Comparison of ENCODE assay signal across 27 cellular contexts in the genomic region with DNA sequence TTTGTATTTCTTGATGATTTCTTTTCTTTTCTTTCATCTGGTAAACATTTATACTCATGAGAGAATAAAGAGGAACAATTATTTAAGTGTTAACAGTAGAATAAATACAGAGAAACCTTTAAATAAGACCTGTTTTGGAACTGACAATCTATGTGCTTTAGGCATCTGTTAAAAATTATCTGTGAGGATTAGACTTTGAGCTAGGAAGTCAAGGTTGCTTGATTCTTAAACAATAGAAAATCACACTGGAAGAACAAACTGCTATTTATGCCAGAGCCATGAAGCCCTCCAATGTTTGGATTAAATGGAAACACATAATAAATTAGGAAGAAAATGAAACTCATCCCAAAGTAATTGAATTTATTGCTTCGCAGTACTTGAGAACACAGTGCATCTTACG.
"Had no signal": no experiment of that assay in that cellular context is flagged by ENCODE, and none has a peak within 500 bp of the region (broad histone marks: within the 10 kb centered on the region; RNA-seq: fewer than 3 reads in every experiment).

No MANE protein-coding gene starts in this region.

- H3K27ac Mint-ChIP-seq: activated CD4-positive, alpha-beta memory T cell treated with anti-CD3 and anti-CD28 coated beads, Interleukin-2, amount 10 ng/mL, durations not matched to agents 7 days and 5 days; activated CD4-positive, alpha-beta T cell treated with anti-CD3 and anti-CD28 coated beads for 36 hours; activated CD4-positive, alpha-beta T cell treated with anti-CD3 and anti-CD28 coated beads, Interleukin-2, amount 10 ng/mL, durations not matched to agents 7 days and 5 days; activated naive CD4-positive, alpha-beta T cell treated with anti-CD3 and anti-CD28 coated beads, Interleukin-2, amount 10 ng/mL, durations not matched to agents 7 days and 5 days; activated naive CD4-positive, alpha-beta T cell treated with anti-CD3 and anti-CD28 coated beads, Interleukin-2, amount 50 U/mL, for 72 hours; activated naive CD8-positive, alpha-beta T cell treated with anti-CD3 and anti-CD28 coated beads, Interleukin-2, amount 10 ng/mL, durations not matched to agents 7 days and 5 days; activated T-cell treated with anti-CD3 and anti-CD28 coated beads, Interleukin-2, amount 50 U/mL, for 24 hours; activated T-cell treated with anti-CD3 and anti-CD28 coated beads, Interleukin-2, amount 50 U/mL, for 72 hours; dendritic cell treated with granulocyte-macrophage colony-stimulating factor and Interleukin-4, amounts not matched to agents 40 ng/mL and 50 ng/mL, for 4 days had no signal

- H3K36me3 ChIP-seq: brain microvascular endothelial cell, esophagus squamous epithelium, gastroesophageal sphincter had no signal

- H3K4me1 Mint-ChIP-seq: activated CD4-positive, alpha-beta memory T cell treated with anti-CD3 and anti-CD28 coated beads, Interleukin-2, amount 10 ng/mL, durations not matched to agents 7 days and 5 days; activated CD4-positive, alpha-beta T cell treated with anti-CD3 and anti-CD28 coated beads for 36 hours; activated CD4-positive, alpha-beta T cell treated with anti-CD3 and anti-CD28 coated beads, Interleukin-2, amount 10 ng/mL, durations not matched to agents 7 days and 5 days; activated naive CD4-positive, alpha-beta T cell treated with anti-CD3 and anti-CD28 coated beads, Interleukin-2, amount 10 ng/mL, durations not matched to agents 7 days and 5 days; activated naive CD8-positive, alpha-beta T cell treated with anti-CD3 and anti-CD28 coated beads, Interleukin-2, amount 10 ng/mL, durations not matched to agents 7 days and 5 days; central memory CD8-positive, alpha-beta T cell had no signal

- H3K9me3 ChIP-seq: esophagus squamous epithelium, gastroesophageal sphincter had no signal

- DNase-seq: activated CD4-positive, alpha-beta memory T cell treated with anti-CD3 and anti-CD28 coated beads, Interleukin-2, amount 10 ng/mL, durations not matched to agents 7 days and 5 days; activated CD4-positive, alpha-beta T cell treated with anti-CD3 and anti-CD28 coated beads for 36 hours; activated CD4-positive, alpha-beta T cell treated with anti-CD3 and anti-CD28 coated beads, Interleukin-2, amount 10 ng/mL, durations not matched to agents 7 days and 5 days; activated CD4-positive, alpha-beta T cell treated with anti-CD3 and anti-CD28 coated beads, Interleukin-2, amount 50 U/mL, for 4 hours; activated CD4-positive, CD25-positive, alpha-beta regulatory T cell; activated CD4-positive, CD25-positive, alpha-beta regulatory T cell treated with anti-CD3 and anti-CD28 coated beads, Interleukin-2, amount 50 U/mL, for 72 hours; activated CD8-positive, alpha-beta memory T cell treated with anti-CD3 and anti-CD28 coated beads, Interleukin-2, amount 50 U/mL, for 48 hours; activated gamma-delta T cell; activated naive CD4-positive, alpha-beta T cell; activated naive CD4-positive, alpha-beta T cell treated with anti-CD3 and anti-CD28 coated beads, Interleukin-2, amount 10 ng/mL, durations not matched to agents 7 days and 5 days; activated naive CD8-positive, alpha-beta T cell treated with anti-CD3 and anti-CD28 coated beads, Interleukin-2, amount 10 ng/mL, durations not matched to agents 7 days and 5 days; activated T-cell treated with anti-CD3 and anti-CD28 coated beads for 4 hours; activated T-cell treated with anti-CD3 and anti-CD28 coated beads, Interleukin-2, amount 50 U/mL, for 24 hours; activated T-cell treated with anti-CD3 and anti-CD28 coated beads, Interleukin-2, amount 50 U/mL, for 72 hours; amniotic stem cell; anterior cingulate cortex; brain microvascular endothelial cell; dorsolateral prefrontal cortex; effector memory CD4-positive, alpha-beta T cell; esophagus squamous epithelium; foreskin melanocyte; T-helper 2 cell had no signal

- H3K27me3 Mint-ChIP-seq: activated CD4-positive, alpha-beta memory T cell treated with anti-CD3 and anti-CD28 coated beads, Interleukin-2, amount 10 ng/mL, durations not matched to agents 7 days and 5 days; activated CD4-positive, alpha-beta T cell treated with anti-CD3 and anti-CD28 coated beads, Interleukin-2, amount 10 ng/mL, durations not matched to agents 7 days and 5 days; activated naive CD4-positive, alpha-beta T cell treated with anti-CD3 and anti-CD28 coated beads, Interleukin-2, amount 10 ng/mL, durations not matched to agents 7 days and 5 days; activated naive CD8-positive, alpha-beta T cell treated with anti-CD3 and anti-CD28 coated beads, Interleukin-2, amount 10 ng/mL, durations not matched to agents 7 days and 5 days; activated T-cell treated with anti-CD3 and anti-CD28 coated beads, Interleukin-2, amount 50 U/mL, for 24 hours; central memory CD8-positive, alpha-beta T cell; dendritic cell treated with granulocyte-macrophage colony-stimulating factor and Interleukin-4, amounts not matched to agents 40 ng/mL and 50 ng/mL, for 4 days had no signal

- H3K4me1 ChIP-seq: esophagus squamous epithelium, gastroesophageal sphincter had no signal

- H3K4me3 ChIP-seq: coronary artery, dorsolateral prefrontal cortex, esophagus squamous epithelium, gastroesophageal sphincter had no signal

- H3K4me3 Mint-ChIP-seq: activated CD4-positive, alpha-beta memory T cell treated with anti-CD3 and anti-CD28 coated beads, Interleukin-2, amount 10 ng/mL, durations not matched to agents 7 days and 5 days; activated CD4-positive, alpha-beta T cell treated with anti-CD3 and anti-CD28 coated beads for 36 hours; activated CD4-positive, alpha-beta T cell treated with anti-CD3 and anti-CD28 coated beads, Interleukin-2, amount 10 ng/mL, durations not matched to agents 7 days and 5 days; activated naive CD4-positive, alpha-beta T cell treated with anti-CD3 and anti-CD28 coated beads, Interleukin-2, amount 10 ng/mL, durations not matched to agents 7 days and 5 days; activated naive CD8-positive, alpha-beta T cell treated with anti-CD3 and anti-CD28 coated beads, Interleukin-2, amount 10 ng/mL, durations not matched to agents 7 days and 5 days; activated T-cell treated with anti-CD3 and anti-CD28 coated beads, Interleukin-2, amount 50 U/mL, for 24 hours; activated T-cell treated with anti-CD3 and anti-CD28 coated beads, Interleukin-2, amount 50 U/mL, for 72 hours; central memory CD8-positive, alpha-beta T cell; dendritic cell treated with granulocyte-macrophage colony-stimulating factor and Interleukin-4, amounts not matched to agents 40 ng/mL and 50 ng/mL, for 4 days had no signal

- H3K27me3 ChIP-seq: brain microvascular endothelial cell, esophagus squamous epithelium, gastroesophageal sphincter had no signal

- H3K9me3 Mint-ChIP-seq: activated CD4-positive, alpha-beta T cell treated with anti-CD3 and anti-CD28 coated beads, Interleukin-2, amount 10 ng/mL, durations not matched to agents 7 days and 5 days; activated naive CD4-positive, alpha-beta T cell treated with anti-CD3 and anti-CD28 coated beads, Interleukin-2, amount 10 ng/mL, durations not matched to agents 7 days and 5 days; activated naive CD8-positive, alpha-beta T cell treated with anti-CD3 and anti-CD28 coated beads, Interleukin-2, amount 10 ng/mL, durations not matched to agents 7 days and 5 days; activated T-cell treated with anti-CD3 and anti-CD28 coated beads, Interleukin-2, amount 50 U/mL, for 24 hours; activated T-cell treated with anti-CD3 and anti-CD28 coated beads, Interleukin-2, amount 50 U/mL, for 72 hours had no signal

- H3K36me3 Mint-ChIP-seq: activated naive CD4-positive, alpha-beta T cell treated with anti-CD3 and anti-CD28 coated beads, Interleukin-2, amount 10 ng/mL, durations not matched to agents 7 days and 5 days; activated naive CD4-positive, alpha-beta T cell treated with anti-CD3 and anti-CD28 coated beads, Interleukin-2, amount 50 U/mL, for 72 hours; activated naive CD8-positive, alpha-beta T cell treated with anti-CD3 and anti-CD28 coated beads, Interleukin-2, amount 10 ng/mL, durations not matched to agents 7 days and 5 days had no signal

- ATAC-seq: activated CD4-positive, alpha-beta T cell treated with anti-CD3 and anti-CD28 coated beads for 36 hours; activated naive CD4-positive, alpha-beta T cell treated with anti-CD3 and anti-CD28 coated beads, Interleukin-2, amount 50 U/mL, for 72 hours; activated T-cell treated with anti-CD3 and anti-CD28 coated beads, Interleukin-2, amount 50 U/mL, for 72 hours; gastroesophageal sphincter had no signal

- H3K27ac ChIP-seq: brain microvascular endothelial cell, coronary artery, dorsolateral prefrontal cortex, esophagus squamous epithelium, gastroesophageal sphincter had no signal
